Comparison of ENCODE assay signal across 1 cellular context in genomic region chr3:61729235-61729634, GRCh38.
TF ChIP-seq lines count a peak whose summit lies in the region.

No MANE protein-coding gene starts in this region.

TF ChIP-seq in HepG2, 621 proteins besides CTCF, POLR2A, EP300 and RAD21 (continued from another document):
- peak; percentile 28; the same call in 1 of the 2 replicates for TF ChIP-seq ARID5B (CRISPR knock-in tag; IDR thresholded peaks at IDR 0.05)
- peak; percentile 51; the same call in 1 of the 2 replicates for TF ChIP-seq NCOA2 (CRISPR knock-in tag; IDR thresholded peaks at IDR 0.05)
- 0 out of 2 replicates have a peak, but pooled peaks have one; percentile 14 for TF ChIP-seq GATAD2A (CRISPR knock-in tag; IDR thresholded peaks at IDR 0.05)
- TF ChIP-seq ZNF513 (CRISPR knock-in tag; conservative IDR thresholded peaks at IDR 0.05), result no peak
- no peak for TF ChIP-seq ZNF800 (CRISPR knock-in tag; IDR thresholded peaks at IDR 0.05)
- TF ChIP-seq ZNF333 (CRISPR knock-in tag; IDR thresholded peaks at IDR 0.05; ENCODE audit: borderline replicate concordance), result no peak
- no peak for TF ChIP-seq SPEN (CRISPR knock-in tag; IDR thresholded peaks at IDR 0.05; ENCODE audit: low read depth)
- peak; percentile 75; the same call in 1 of the 2 replicates for TF ChIP-seq GFI1 (CRISPR knock-in tag; IDR thresholded peaks at IDR 0.05; ENCODE audit: borderline replicate concordance)
- no peak for TF ChIP-seq SRSF1 (optimal IDR thresholded peaks at IDR 0.05; ENCODE audit: low read depth, low read length)
- no peak for TF ChIP-seq PITX1 (CRISPR knock-in tag; IDR thresholded peaks at IDR 0.05)
- TF ChIP-seq IRF2 (CRISPR knock-in tag; IDR thresholded peaks at IDR 0.05), result no peak
- TF ChIP-seq CREM (IDR thresholded peaks at IDR 0.05), result peak; percentile 21; the same call in 1 of the 2 replicates
- TF ChIP-seq CREM (CRISPR knock-in tag; IDR thresholded peaks at IDR 0.05), result no peak
- peak; percentile 17; the same call in 1 of the 2 replicates for TF ChIP-seq CEBPG (CRISPR knock-in tag; IDR thresholded peaks at IDR 0.05)
- TF ChIP-seq SIX1 (CRISPR knock-in tag; IDR thresholded peaks at IDR 0.05; ENCODE audit: borderline replicate concordance), result 0 out of 2 replicates have a peak, but pooled peaks have one; percentile 37
- no peak for TF ChIP-seq USF2 (IDR thresholded peaks at IDR 0.05; ENCODE audit: low read depth, low read length)
- no peak for TF ChIP-seq USF2 (CRISPR knock-in tag; IDR thresholded peaks at IDR 0.05; ENCODE audit: borderline replicate concordance)
- TF ChIP-seq ZNF660 (CRISPR knock-in tag; IDR thresholded peaks at IDR 0.05; ENCODE audit: borderline replicate concordance, low read depth), result no peak
